ENCODE assay signal across 1 cellular context in the genomic region with DNA sequence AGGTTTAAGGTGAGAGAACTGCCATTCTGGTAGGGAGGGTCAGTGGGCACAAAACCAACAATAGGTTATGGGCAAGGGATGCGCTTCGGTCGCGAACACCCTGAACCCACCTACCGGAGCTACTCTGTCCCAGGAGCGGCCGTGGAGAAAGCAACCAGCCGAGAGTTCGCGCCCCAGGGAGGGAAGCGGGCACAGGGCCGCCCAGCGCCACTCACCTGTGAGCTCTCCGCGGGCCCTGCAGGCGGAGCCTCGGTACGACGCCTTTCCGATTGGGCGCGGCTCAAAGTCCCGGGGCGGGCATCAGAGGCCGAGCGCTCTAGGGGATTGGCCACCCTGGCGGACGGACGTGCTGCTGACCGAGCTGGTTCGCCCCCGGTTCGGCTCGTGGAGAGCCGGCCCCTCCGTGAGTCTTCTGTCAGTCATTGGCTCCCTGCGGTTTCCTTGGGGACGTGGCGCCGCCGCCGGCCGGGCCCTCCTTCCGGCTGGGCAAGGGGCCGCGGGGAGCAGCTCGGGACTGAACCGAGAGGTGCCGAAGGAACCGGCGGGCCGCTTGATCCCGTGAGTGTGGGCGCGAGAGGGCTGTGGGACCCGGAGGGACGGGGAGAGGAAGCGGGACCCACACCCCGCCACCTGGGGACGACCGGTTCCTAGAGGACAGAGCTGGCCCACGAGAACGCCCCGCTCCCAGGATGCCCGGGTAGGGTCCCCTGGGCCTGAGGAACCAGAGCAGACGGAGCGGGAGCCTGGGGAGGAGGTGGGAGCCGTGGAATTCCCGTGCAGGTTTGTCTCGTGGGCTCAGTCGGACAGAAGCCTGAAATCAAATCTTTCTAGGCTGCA.
A peak's percentile ranks its signal among the peaks of the same experiment; 100 is the strongest.
TF ChIP-seq lines count a peak whose summit lies in the region.

A gene with protein sequence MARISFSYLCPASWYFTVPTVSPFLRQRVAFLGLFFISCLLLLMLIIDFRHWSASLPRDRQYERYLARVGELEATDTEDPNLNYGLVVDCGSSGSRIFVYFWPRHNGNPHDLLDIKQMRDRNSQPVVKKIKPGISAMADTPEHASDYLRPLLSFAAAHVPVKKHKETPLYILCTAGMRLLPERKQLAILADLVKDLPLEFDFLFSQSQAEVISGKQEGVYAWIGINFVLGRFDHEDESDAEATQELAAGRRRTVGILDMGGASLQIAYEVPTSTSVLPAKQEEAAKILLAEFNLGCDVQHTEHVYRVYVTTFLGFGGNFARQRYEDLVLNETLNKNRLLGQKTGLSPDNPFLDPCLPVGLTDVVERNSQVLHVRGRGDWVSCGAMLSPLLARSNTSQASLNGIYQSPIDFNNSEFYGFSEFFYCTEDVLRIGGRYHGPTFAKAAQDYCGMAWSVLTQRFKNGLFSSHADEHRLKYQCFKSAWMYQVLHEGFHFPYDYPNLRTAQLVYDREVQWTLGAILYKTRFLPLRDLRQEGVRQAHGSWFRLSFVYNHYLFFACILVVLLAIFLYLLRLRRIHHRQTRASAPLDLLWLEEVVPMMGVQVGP (plus strand): TSS at position 479 of the 837 bp plus-strand sequence. CDS start 448 bp downstream, outside the sequence.

TF ChIP-seq in WTC11, 78 proteins besides CTCF, POLR2A, EP300 and RAD21 (continued from another document):
- TF ChIP-seq, protein P1, sequence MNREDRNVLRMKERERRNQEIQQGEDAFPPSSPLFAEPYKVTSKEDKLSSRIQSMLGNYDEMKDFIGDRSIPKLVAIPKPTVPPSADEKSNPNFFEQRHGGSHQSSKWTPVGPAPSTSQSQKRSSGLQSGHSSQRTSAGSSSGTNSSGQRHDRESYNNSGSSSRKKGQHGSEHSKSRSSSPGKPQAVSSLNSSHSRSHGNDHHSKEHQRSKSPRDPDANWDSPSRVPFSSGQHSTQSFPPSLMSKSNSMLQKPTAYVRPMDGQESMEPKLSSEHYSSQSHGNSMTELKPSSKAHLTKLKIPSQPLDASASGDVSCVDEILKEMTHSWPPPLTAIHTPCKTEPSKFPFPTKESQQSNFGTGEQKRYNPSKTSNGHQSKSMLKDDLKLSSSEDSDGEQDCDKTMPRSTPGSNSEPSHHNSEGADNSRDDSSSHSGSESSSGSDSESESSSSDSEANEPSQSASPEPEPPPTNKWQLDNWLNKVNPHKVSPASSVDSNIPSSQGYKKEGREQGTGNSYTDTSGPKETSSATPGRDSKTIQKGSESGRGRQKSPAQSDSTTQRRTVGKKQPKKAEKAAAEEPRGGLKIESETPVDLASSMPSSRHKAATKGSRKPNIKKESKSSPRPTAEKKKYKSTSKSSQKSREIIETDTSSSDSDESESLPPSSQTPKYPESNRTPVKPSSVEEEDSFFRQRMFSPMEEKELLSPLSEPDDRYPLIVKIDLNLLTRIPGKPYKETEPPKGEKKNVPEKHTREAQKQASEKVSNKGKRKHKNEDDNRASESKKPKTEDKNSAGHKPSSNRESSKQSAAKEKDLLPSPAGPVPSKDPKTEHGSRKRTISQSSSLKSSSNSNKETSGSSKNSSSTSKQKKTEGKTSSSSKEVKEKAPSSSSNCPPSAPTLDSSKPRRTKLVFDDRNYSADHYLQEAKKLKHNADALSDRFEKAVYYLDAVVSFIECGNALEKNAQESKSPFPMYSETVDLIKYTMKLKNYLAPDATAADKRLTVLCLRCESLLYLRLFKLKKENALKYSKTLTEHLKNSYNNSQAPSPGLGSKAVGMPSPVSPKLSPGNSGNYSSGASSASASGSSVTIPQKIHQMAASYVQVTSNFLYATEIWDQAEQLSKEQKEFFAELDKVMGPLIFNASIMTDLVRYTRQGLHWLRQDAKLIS (CRISPR knock-in tag; IDR thresholded peaks at IDR 0.05; ENCODE audit: borderline replicate concordance), result no peak
- no peak for TF ChIP-seq CBFB (CRISPR knock-in tag; IDR thresholded peaks at IDR 0.05; ENCODE audit: low read depth)
- TF ChIP-seq, protein P2, sequence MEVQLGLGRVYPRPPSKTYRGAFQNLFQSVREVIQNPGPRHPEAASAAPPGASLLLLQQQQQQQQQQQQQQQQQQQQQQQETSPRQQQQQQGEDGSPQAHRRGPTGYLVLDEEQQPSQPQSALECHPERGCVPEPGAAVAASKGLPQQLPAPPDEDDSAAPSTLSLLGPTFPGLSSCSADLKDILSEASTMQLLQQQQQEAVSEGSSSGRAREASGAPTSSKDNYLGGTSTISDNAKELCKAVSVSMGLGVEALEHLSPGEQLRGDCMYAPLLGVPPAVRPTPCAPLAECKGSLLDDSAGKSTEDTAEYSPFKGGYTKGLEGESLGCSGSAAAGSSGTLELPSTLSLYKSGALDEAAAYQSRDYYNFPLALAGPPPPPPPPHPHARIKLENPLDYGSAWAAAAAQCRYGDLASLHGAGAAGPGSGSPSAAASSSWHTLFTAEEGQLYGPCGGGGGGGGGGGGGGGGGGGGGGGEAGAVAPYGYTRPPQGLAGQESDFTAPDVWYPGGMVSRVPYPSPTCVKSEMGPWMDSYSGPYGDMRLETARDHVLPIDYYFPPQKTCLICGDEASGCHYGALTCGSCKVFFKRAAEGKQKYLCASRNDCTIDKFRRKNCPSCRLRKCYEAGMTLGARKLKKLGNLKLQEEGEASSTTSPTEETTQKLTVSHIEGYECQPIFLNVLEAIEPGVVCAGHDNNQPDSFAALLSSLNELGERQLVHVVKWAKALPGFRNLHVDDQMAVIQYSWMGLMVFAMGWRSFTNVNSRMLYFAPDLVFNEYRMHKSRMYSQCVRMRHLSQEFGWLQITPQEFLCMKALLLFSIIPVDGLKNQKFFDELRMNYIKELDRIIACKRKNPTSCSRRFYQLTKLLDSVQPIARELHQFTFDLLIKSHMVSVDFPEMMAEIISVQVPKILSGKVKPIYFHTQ (CRISPR knock-in tag; IDR thresholded peaks at IDR 0.05), result no peak
- peak; percentile 66; the same call in 1 of the 2 replicates for TF ChIP-seq SP1 (CRISPR knock-in tag; conservative IDR thresholded peaks at IDR 0.05)
- no peak for TF ChIP-seq TCF7 (CRISPR knock-in tag; IDR thresholded peaks at IDR 0.05; ENCODE audit: low read depth)
- TF ChIP-seq USF2 (CRISPR knock-in tag; IDR thresholded peaks at IDR 0.05), result 0 out of 2 replicates have a peak, but pooled peaks have one; percentile 17
- TF ChIP-seq NFE2L1 (CRISPR knock-in tag; IDR thresholded peaks at IDR 0.05), result no peak
- TF ChIP-seq EMX1 (CRISPR knock-in tag; IDR thresholded peaks at IDR 0.05), result no peak
- TF ChIP-seq GABPB1 (CRISPR knock-in tag; IDR thresholded peaks at IDR 0.05), result 0 out of 2 replicates have a peak, but pooled peaks have one; percentile 28
- TF ChIP-seq NFYB (CRISPR knock-in tag; conservative IDR thresholded peaks at IDR 0.05; ENCODE audit: low read depth), result peak; percentile 69
- TF ChIP-seq ZNF219 (CRISPR knock-in tag; IDR thresholded peaks at IDR 0.05; ENCODE audit: borderline replicate concordance), result no peak
- TF ChIP-seq NR3C1 (CRISPR knock-in tag; conservative IDR thresholded peaks at IDR 0.05; ENCODE audit: low read depth), result no peak
- TF ChIP-seq HMGXB4 (CRISPR knock-in tag; IDR thresholded peaks at IDR 0.05), result peak; percentile 33; the same call in 1 of the 2 replicates
- TF ChIP-seq ARID4B (CRISPR knock-in tag; IDR thresholded peaks at IDR 0.05; ENCODE audit: borderline replicate concordance), result peak; percentile 94; the same call in 1 of the 2 replicates
- 0 out of 2 replicates have a peak, but pooled peaks have one; percentile 42 for TF ChIP-seq CREM (CRISPR knock-in tag; IDR thresholded peaks at IDR 0.05)
- TF ChIP-seq ATF1 (CRISPR knock-in tag; IDR thresholded peaks at IDR 0.05), result no peak
